1 cellular context compared by ENCODE assay signal in the genomic region with DNA sequence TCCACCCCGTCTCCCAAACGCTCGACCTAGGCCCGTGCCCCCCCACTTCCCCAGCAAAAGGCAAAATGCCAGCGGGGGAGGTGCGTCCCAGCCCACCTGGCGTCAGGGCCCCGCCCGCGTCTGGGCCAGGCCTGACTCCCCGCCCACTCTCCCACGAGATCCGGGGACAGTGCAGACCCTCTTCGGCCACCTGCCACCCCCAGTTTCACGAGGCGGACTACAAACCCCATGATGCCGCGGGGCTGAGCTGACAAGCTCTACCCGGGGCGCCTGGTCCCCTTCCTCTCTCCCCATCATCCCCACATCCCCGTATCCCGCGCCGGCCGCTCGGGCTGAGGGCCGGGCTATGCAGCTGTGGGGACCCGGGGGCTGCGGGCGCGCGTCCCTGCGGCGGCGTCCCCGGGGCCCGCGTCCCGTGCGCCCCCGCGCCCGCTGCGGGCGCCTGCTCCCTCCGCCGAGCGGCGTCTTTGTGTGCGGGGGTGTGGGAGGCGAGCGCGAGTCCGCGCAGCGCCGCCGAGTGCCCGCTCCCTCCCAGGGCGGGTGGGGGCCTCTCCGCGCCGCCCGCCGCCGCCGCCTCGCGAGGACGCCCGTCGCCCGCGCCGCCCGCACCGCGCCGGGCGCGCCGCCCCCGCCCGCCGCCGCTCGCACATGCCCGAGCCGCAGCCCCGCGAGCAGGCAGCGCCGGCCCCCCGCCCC.
TF ChIP-seq lines count a peak whose summit lies in the region.

A gene (plus strand): TSS at position 283 of the 696 bp plus-strand sequence. CDS start 490 bp downstream, outside the sequence.

TF ChIP-seq in IMR-90, 13 proteins besides CTCF, POLR2A, EP300 and RAD21 (continued from another document):
- TF ChIP-seq, protein P1, sequence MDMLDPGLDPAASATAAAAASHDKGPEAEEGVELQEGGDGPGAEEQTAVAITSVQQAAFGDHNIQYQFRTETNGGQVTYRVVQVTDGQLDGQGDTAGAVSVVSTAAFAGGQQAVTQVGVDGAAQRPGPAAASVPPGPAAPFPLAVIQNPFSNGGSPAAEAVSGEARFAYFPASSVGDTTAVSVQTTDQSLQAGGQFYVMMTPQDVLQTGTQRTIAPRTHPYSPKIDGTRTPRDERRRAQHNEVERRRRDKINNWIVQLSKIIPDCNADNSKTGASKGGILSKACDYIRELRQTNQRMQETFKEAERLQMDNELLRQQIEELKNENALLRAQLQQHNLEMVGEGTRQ (IDR thresholded peaks at IDR 0.05; ENCODE audit: low read depth, low read length), result no peak
TF ChIP-seq in IMR-90: peak in this region for 0.
